Comparison of ENCODE assay signal across 8 cellular contexts in genomic region chr17:40417609-40418427, GRCh38. TPM values are rescaled to one million over a fixed set of nuclear protein-coding genes. Genes with fewer than 3 reads are reported as not detected.
A peak's percentile ranks its signal among the peaks of the same experiment; 100 is the strongest.
DNase-seq lines count a peak whose midpoint lies in the region; ATAC-seq and TF ChIP-seq lines count a peak whose summit lies in the region.

TSS of gene TOP2A (minus strand) at chr17:40417896. CDS start at chr17:40417791, 105 bp downstream.

- no peaks in the 10 kb centered on the region for H3K9me3 Mint-ChIP-seq in activated naive CD4-positive, alpha-beta T cell treated with anti-CD3 and anti-CD28 coated beads, Interleukin-2, amount 50 U/mL, for 72 hours
- peaks cover 5% of the 10 kb centered on the region for H3K9me3 Mint-ChIP-seq in glutamatergic neuron (ENCODE audit: unreplicated experiment)

- ATAC-seq in HG02678 (IDR thresholded peaks at IDR 0.05; ENCODE audit: unreplicated experiment): peak; percentile 97
- ATAC-seq in activated naive CD4-positive, alpha-beta T cell treated with anti-CD3 and anti-CD28 coated beads, Interleukin-2, amount 50 U/mL, for 72 hours: peak; percentile 98
- ATAC-seq in thoracic aorta (ENCODE audit: insufficient number of reproducible peaks, low FRiP score, low read depth): peak; percentile 100

- H3K4me1 Mint-ChIP-seq in glutamatergic neuron (ENCODE audit: low read depth, unreplicated experiment): no peaks in the 10 kb centered on the region

- peaks cover 26% of the 10 kb centered on the region for H3K4me1 ChIP-seq in osteoblast (ENCODE audit: insufficient read depth, low read length)
- peaks cover 0 to 7% of the 10 kb centered on the region in 2 donors for H3K4me1 ChIP-seq in thoracic aorta (ENCODE audit: control insufficient read depth in 1 of 2, low read depth in 2 of 2)

- TF ChIP-seq CTCF in GM12864 (IDR thresholded peaks at IDR 0.05; ENCODE audit: low read depth, low read length, missing control alignments) (no peak), glutamatergic neuron (IDR thresholded peaks at IDR 0.05; ENCODE audit: partially characterized antibody, unreplicated experiment) (no peak), osteoblast (IDR thresholded peaks at IDR 0.05; ENCODE audit: extremely low read depth, low read depth, low read length) (no peak), thoracic aorta (IDR thresholded peaks at IDR 0.05) (no peak)

- H3K27ac ChIP-seq in osteoblast (ENCODE audit: low read depth, low read length): peak within 1 kb of the TSS; percentile 83
- peak within 1 kb of the TSS; percentile 7 to 34 for H3K27ac ChIP-seq in thoracic aorta

- DNase-seq in GM12864 (ENCODE audit: low read depth) (peak; percentile 99), NCI-H1105 treated with DMSO at 0.1 percent for 48 hours (lab: John Stamatoyannopoulos, UW) (peak; percentile 98), SKM-1 treated with dmso at 0.1 percent for 144 hours (lab: John Stamatoyannopoulos, UW; ENCODE audit: unreplicated experiment) (peak; percentile 99), glutamatergic neuron (peak; percentile 91), osteoblast (ENCODE audit: insufficient read length, low spot score, missing footprints) (peak; percentile 99), thoracic aorta (ENCODE audit: low spot score) (peak; percentile 95)
- peak; percentile 97 to 100 for DNase-seq in activated naive CD4-positive, alpha-beta T cell treated with anti-CD3 and anti-CD28 coated beads, Interleukin-2, amount 50 U/mL, for 72 hours (ENCODE audit: low spot score in 2 of 2)

- peak within 1 kb of the TSS; percentile 99 for H2AFZ ChIP-seq in osteoblast (ENCODE audit: low read length)

- peak within 1 kb of the TSS; percentile 90 to 96 for H3K27ac Mint-ChIP-seq in activated naive CD4-positive, alpha-beta T cell treated with anti-CD3 and anti-CD28 coated beads, Interleukin-2, amount 50 U/mL, for 72 hours
- peak within 1 kb of the TSS; percentile 78 for H3K27ac Mint-ChIP-seq in glutamatergic neuron (ENCODE audit: unreplicated experiment)

- peak within 1 kb of the TSS; percentile 96 for H3K4me3 Mint-ChIP-seq in glutamatergic neuron (ENCODE audit: unreplicated experiment)

- H3K9me3 ChIP-seq in osteoblast (ENCODE audit: low read depth, low read length) (no peaks in the 10 kb centered on the region), thoracic aorta (no peaks in the 10 kb centered on the region)

- H3K79me2 ChIP-seq in osteoblast (ENCODE audit: insufficient read depth, low read length): peaks cover 38% of the 10 kb centered on the region

- H3K36me3 Mint-ChIP-seq in activated naive CD4-positive, alpha-beta T cell treated with anti-CD3 and anti-CD28 coated beads, Interleukin-2, amount 50 U/mL, for 72 hours: peaks cover 25 to 31% of the 10 kb centered on the region in 2 donors
- no peaks in the 10 kb centered on the region for H3K36me3 Mint-ChIP-seq in glutamatergic neuron (ENCODE audit: unreplicated experiment)

- H3K4me2 ChIP-seq in osteoblast (ENCODE audit: insufficient read depth, low read length): peak within 1 kb of the TSS; percentile 100

- H3K4me3 ChIP-seq in GM12864 (ENCODE audit: low read depth, low read length) (peak within 1 kb of the TSS; percentile 73), osteoblast (ENCODE audit: insufficient read depth, low read length) (peak within 1 kb of the TSS; percentile 98), thoracic aorta (peak within 1 kb of the TSS; percentile 76)

- no peaks in the 10 kb centered on the region for H4K20me1 ChIP-seq in osteoblast (ENCODE audit: insufficient read depth, low read length)

- H3K27me3 ChIP-seq in osteoblast (ENCODE audit: insufficient read depth, low read length): no peaks in the 10 kb centered on the region
- H3K27me3 ChIP-seq in thoracic aorta (replicated peaks; ENCODE audit: insufficient read depth): no peaks in the 10 kb centered on the region

- H3K36me3 ChIP-seq in osteoblast (ENCODE audit: insufficient read depth, low read length) (peaks cover 8% of the 10 kb centered on the region), thoracic aorta (no peaks in the 10 kb centered on the region)

- peaks cover 2% of the 10 kb centered on the region for H3K27me3 Mint-ChIP-seq in glutamatergic neuron (ENCODE audit: unreplicated experiment)

RNA-seq across cellular contexts. Expression of gene TOP2A, which starts in this region (rescaled TPM):
- 100 to 1,000 TPM; 283 to 508 TPM for total RNA-seq in activated naive CD4-positive, alpha-beta T cell treated with anti-CD3 and anti-CD28 coated beads, Interleukin-2, amount 50 U/mL, for 72 hours
- total RNA-seq in glutamatergic neuron (ENCODE audit: unreplicated experiment) (32.4 TPM), osteoblast (14.5 and 15.9 TPM in 2 replicates), thoracic aorta (1 to 10 TPM in 1 of 2 donors, under 1 TPM in 1; 0.81 to 8.5 TPM)

Comparison
In these comparisons a context has a peak if more than half of its experiments do, and no peak if none do; other contexts are left out.
1. Peak in every context shown above with its lines: DNase-seq, ATAC-seq, H3K4me3 ChIP-seq and H3K27ac ChIP-seq.